In genomic region chr3:119676771-119677640, GRCh38 we compare ENCODE assay signal across 1 cellular context.
A peak's percentile ranks its signal among the peaks of the same experiment; 100 is the strongest.
TF ChIP-seq lines count a peak whose summit lies in the region.

A gene with protein sequence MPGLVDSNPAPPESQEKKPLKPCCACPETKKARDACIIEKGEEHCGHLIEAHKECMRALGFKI (minus strand): TSS chr3:119677406. CDS start chr3:119677310, 96 bp downstream.

TF ChIP-seq in K562, 482 proteins besides CTCF, POLR2A, EP300 and RAD21 (continued from another document):
- TF ChIP-seq, protein P1, sequence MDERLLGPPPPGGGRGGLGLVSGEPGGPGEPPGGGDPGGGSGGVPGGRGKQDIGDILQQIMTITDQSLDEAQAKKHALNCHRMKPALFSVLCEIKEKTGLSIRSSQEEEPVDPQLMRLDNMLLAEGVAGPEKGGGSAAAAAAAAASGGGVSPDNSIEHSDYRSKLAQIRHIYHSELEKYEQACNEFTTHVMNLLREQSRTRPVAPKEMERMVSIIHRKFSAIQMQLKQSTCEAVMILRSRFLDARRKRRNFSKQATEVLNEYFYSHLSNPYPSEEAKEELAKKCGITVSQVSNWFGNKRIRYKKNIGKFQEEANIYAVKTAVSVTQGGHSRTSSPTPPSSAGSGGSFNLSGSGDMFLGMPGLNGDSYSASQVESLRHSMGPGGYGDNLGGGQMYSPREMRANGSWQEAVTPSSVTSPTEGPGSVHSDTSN (CRISPR knock-in tag; IDR thresholded peaks at IDR 0.05; ENCODE audit: low read depth), result no peak
- TF ChIP-seq, protein P1 (tag; conservative IDR thresholded peaks at IDR 0.05; ENCODE audit: low read depth), result no peak
- TF ChIP-seq ETV1 (tag; conservative IDR thresholded peaks at IDR 0.05; ENCODE audit: low read depth) (peak; percentile 83), MAZ (CRISPR knock-in tag; conservative IDR thresholded peaks at IDR 0.05 in 1 of 2, IDR thresholded peaks at IDR 0.05 in 1 of 2) (peak; percentile 63 to 93), ARID3A (IDR thresholded peaks at IDR 0.05; ENCODE audit: borderline replicate concordance, low read depth, low read length) (no peak), ETV5 (CRISPR knock-in tag; IDR thresholded peaks at IDR 0.05; ENCODE audit: low read depth) (peak; percentile 79), NFIC (IDR thresholded peaks at IDR 0.05) (no peak), ZNF778 (CRISPR knock-in tag; IDR thresholded peaks at IDR 0.05) (no peak), RBM15 (IDR thresholded peaks at IDR 0.05; ENCODE audit: insufficient read depth, low read length) (no peak), SNAPC5 (CRISPR knock-in tag; IDR thresholded peaks at IDR 0.05) (no peak), SETDB1 (IDR thresholded peaks at IDR 0.05; ENCODE audit: low read length) (no peak), ZNF311 (CRISPR knock-in tag; IDR thresholded peaks at IDR 0.05) (no peak), ZNF445 (CRISPR knock-in tag; IDR thresholded peaks at IDR 0.05; ENCODE audit: low read depth) (no peak), CREB5 (CRISPR knock-in tag; IDR thresholded peaks at IDR 0.05) (no peak), ZSCAN32 (CRISPR knock-in tag; IDR thresholded peaks at IDR 0.05) (no peak), TAF9B (IDR thresholded peaks at IDR 0.05; ENCODE audit: partially characterized antibody) (no peak), TFAM (CRISPR knock-in tag; conservative IDR thresholded peaks at IDR 0.05) (no peak), KLF16 (IDR thresholded peaks at IDR 0.05) (no peak), SOX6 (IDR thresholded peaks at IDR 0.05) (no peak), STAT5B (CRISPR knock-in tag; IDR thresholded peaks at IDR 0.05) (no peak), NR4A1 (CRISPR knock-in tag; IDR thresholded peaks at IDR 0.05) (peak; percentile 69; the same call in 1 of the 2 replicates), NR4A1 (tag; IDR thresholded peaks at IDR 0.05) (no peak), HMG20A (CRISPR knock-in tag; conservative IDR thresholded peaks at IDR 0.05) (no peak), MXI1 (IDR thresholded peaks at IDR 0.05; ENCODE audit: low read depth, low read length) (no peak), CREB1 (IDR thresholded peaks at IDR 0.05) (no peak), CREB1 (CRISPR knock-in tag; IDR thresholded peaks at IDR 0.05) (no peak; the same call in 1 of the 2 replicates), ZNF165 (CRISPR knock-in tag; IDR thresholded peaks at IDR 0.05; ENCODE audit: borderline replicate concordance) (no peak), ZBTB33 (CRISPR knock-in tag; IDR thresholded peaks at IDR 0.05) (no peak), SMAD4 (CRISPR knock-in tag; conservative IDR thresholded peaks at IDR 0.05) (peak; percentile 75), DNMT1 (IDR thresholded peaks at IDR 0.05) (no peak), NFRKB (IDR thresholded peaks at IDR 0.05; ENCODE audit: low read depth) (0 out of 2 replicates have a peak, but pooled peaks have one; percentile 24), REST (CRISPR knock-in tag; IDR thresholded peaks at IDR 0.05; ENCODE audit: low read depth) (peak; percentile 42; the same call in 1 of the 2 replicates), HDAC3 (IDR thresholded peaks at IDR 0.05; ENCODE audit: borderline replicate concordance, partially characterized antibody) (no peak), ELF1 (tag; IDR thresholded peaks at IDR 0.05) (peak; percentile 91), BRD4 (IDR thresholded peaks at IDR 0.05) (no peak), KAT7 (CRISPR knock-in tag; IDR thresholded peaks at IDR 0.05; ENCODE audit: borderline replicate concordance) (no peak), YBX1 (IDR thresholded peaks at IDR 0.05) (no peak), ZNF197 (CRISPR knock-in tag; IDR thresholded peaks at IDR 0.05; ENCODE audit: low read depth) (no peak), TOE1 (IDR thresholded peaks at IDR 0.05; ENCODE audit: borderline replicate concordance) (no peak), TOE1 (CRISPR knock-in tag; IDR thresholded peaks at IDR 0.05; ENCODE audit: borderline replicate concordance, low read depth) (no peak), CREB3 (tag; conservative IDR thresholded peaks at IDR 0.05; ENCODE audit: low read depth) (no peak), ZNF347 (CRISPR knock-in tag; IDR thresholded peaks at IDR 0.05; ENCODE audit: low read depth) (no peak), HLTF (IDR thresholded peaks at IDR 0.05) (peak; percentile 96; the same call in 1 of the 2 replicates), POLR2AphosphoS5 (IDR thresholded peaks at IDR 0.05; ENCODE audit: control insufficient read depth, insufficient read depth, low read depth, low read length) (peak; percentile 43; the same call in 1 of the 2 replicates), ZNF79 (CRISPR knock-in tag; IDR thresholded peaks at IDR 0.05; ENCODE audit: low read depth) (no peak), MECOM (CRISPR knock-in tag; IDR thresholded peaks at IDR 0.05) (no peak), L3MBTL2 (IDR thresholded peaks at IDR 0.05) (peak; percentile 75), ETS2 (tag; IDR thresholded peaks at IDR 0.05; ENCODE audit: borderline replicate concordance, poor library complexity, severe bottlenecking) (no peak)
- TF ChIP-seq, protein P2, sequence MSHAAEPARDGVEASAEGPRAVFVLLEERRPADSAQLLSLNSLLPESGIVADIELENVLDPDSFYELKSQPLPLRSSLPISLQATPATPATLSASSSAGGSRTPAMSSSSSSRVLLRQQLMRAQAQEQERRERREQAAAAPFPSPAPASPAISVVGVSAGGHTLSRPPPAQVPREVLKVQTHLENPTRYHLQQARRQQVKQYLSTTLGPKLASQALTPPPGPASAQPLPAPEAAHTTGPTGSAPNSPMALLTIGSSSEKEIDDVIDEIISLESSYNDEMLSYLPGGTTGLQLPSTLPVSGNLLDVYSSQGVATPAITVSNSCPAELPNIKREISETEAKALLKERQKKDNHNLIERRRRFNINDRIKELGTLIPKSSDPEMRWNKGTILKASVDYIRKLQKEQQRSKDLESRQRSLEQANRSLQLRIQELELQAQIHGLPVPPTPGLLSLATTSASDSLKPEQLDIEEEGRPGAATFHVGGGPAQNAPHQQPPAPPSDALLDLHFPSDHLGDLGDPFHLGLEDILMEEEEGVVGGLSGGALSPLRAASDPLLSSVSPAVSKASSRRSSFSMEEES (CRISPR knock-in tag; IDR thresholded peaks at IDR 0.05), result no peak
- TF ChIP-seq, protein P3, sequence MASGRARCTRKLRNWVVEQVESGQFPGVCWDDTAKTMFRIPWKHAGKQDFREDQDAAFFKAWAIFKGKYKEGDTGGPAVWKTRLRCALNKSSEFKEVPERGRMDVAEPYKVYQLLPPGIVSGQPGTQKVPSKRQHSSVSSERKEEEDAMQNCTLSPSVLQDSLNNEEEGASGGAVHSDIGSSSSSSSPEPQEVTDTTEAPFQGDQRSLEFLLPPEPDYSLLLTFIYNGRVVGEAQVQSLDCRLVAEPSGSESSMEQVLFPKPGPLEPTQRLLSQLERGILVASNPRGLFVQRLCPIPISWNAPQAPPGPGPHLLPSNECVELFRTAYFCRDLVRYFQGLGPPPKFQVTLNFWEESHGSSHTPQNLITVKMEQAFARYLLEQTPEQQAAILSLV (tag; IDR thresholded peaks at IDR 0.05), result no peak
- TF ChIP-seq, protein P4, sequence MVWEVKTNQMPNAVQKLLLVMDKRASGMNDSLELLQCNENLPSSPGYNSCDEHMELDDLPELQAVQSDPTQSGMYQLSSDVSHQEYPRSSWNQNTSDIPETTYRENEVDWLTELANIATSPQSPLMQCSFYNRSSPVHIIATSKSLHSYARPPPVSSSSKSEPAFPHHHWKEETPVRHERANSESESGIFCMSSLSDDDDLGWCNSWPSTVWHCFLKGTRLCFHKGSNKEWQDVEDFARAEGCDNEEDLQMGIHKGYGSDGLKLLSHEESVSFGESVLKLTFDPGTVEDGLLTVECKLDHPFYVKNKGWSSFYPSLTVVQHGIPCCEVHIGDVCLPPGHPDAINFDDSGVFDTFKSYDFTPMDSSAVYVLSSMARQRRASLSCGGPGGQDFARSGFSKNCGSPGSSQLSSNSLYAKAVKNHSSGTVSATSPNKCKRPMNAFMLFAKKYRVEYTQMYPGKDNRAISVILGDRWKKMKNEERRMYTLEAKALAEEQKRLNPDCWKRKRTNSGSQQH (CRISPR knock-in tag; IDR thresholded peaks at IDR 0.05), result no peak
